Comparison of ENCODE assay signal across 1 cellular context in genomic region chr14:50935126-50936090, GRCh38.
A peak's percentile ranks its signal among the peaks of the same experiment; 100 is the strongest.
TF ChIP-seq lines count a peak whose summit lies in the region.

No MANE protein-coding gene starts in this region.

TF ChIP-seq in HepG2, 621 proteins besides CTCF, POLR2A, EP300 and RAD21 (continued from another document and continues in another):
- TF ChIP-seq ZNF770 (CRISPR knock-in tag; IDR thresholded peaks at IDR 0.05) (no peak), ZNF510 (CRISPR knock-in tag; IDR thresholded peaks at IDR 0.05; ENCODE audit: low read depth) (0 out of 2 replicates have a peak, but pooled peaks have one; percentile 47), ZNF784 (CRISPR knock-in tag; IDR thresholded peaks at IDR 0.05; ENCODE audit: borderline replicate concordance) (no peak), ZNF407 (CRISPR knock-in tag; IDR thresholded peaks at IDR 0.05; ENCODE audit: not compliant biosample characterization) (no peak), RNF219 (CRISPR knock-in tag; IDR thresholded peaks at IDR 0.05) (no peak), REPIN1 (CRISPR knock-in tag; IDR thresholded peaks at IDR 0.05; ENCODE audit: borderline replicate concordance, low read depth) (peak; percentile 54; the same call in 1 of the 2 replicates), RFXAP (CRISPR knock-in tag; IDR thresholded peaks at IDR 0.05; ENCODE audit: borderline replicate concordance) (peak; percentile 41; the same call in 1 of the 2 replicates), ZNF280B (CRISPR knock-in tag; IDR thresholded peaks at IDR 0.05; ENCODE audit: borderline replicate concordance) (no peak), ZNF709 (CRISPR knock-in tag; IDR thresholded peaks at IDR 0.05) (no peak), ZNF777 (CRISPR knock-in tag; IDR thresholded peaks at IDR 0.05) (0 out of 2 replicates have a peak, but pooled peaks have one; percentile 33), POLR2AphosphoS5 (IDR thresholded peaks at IDR 0.05; ENCODE audit: low read depth, low read length) (no peak), NFIC (IDR thresholded peaks at IDR 0.05; ENCODE audit: low read length) (peak; percentile 72), ZNF367 (CRISPR knock-in tag; IDR thresholded peaks at IDR 0.05; ENCODE audit: borderline replicate concordance) (no peak), MNT (IDR thresholded peaks at IDR 0.05) (no peak), FIP1L1 (IDR thresholded peaks at IDR 0.05; ENCODE audit: borderline replicate concordance, insufficient read depth, low read depth, low read length) (no peak), SETDB1 (CRISPR knock-in tag; IDR thresholded peaks at IDR 0.05; ENCODE audit: borderline replicate concordance) (no peak), ZNF350 (CRISPR knock-in tag; IDR thresholded peaks at IDR 0.05; ENCODE audit: borderline replicate concordance, low read depth) (no peak), ZNF646 (CRISPR knock-in tag; IDR thresholded peaks at IDR 0.05) (no peak), ZNF44 (CRISPR knock-in tag; IDR thresholded peaks at IDR 0.05) (no peak), DR1 (CRISPR knock-in tag; IDR thresholded peaks at IDR 0.05) (no peak), ERF (CRISPR knock-in tag; IDR thresholded peaks at IDR 0.05) (0 out of 2 replicates have a peak, but pooled peaks have one; percentile 22), CEBPZ (IDR thresholded peaks at IDR 0.05; ENCODE audit: low read length) (no peak), ONECUT2 (CRISPR knock-in tag; IDR thresholded peaks at IDR 0.05) (peak; percentile 24; the same call in 1 of the 2 replicates), ARNTL (CRISPR knock-in tag; IDR thresholded peaks at IDR 0.05) (no peak)
